Comparison of ENCODE assay signal across 19 cellular contexts in the genomic region with DNA sequence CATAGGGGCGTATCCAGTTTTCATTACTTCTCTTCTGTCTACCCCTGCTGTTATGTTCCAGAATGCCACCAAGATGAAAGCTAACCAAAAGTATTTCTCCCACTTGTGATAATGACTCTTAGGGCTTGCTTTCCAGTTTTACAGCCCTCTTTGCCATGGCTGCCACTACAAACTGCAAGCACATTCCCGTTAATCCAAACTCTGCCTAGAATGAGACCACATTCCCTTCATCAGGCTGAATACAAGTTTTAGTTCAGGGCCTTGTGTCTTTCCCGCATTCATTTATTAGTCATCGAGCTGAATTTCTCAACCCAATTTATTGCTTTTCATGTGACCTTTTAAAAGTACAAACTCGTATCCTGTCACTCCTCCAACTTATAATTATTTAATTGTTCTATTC. TPM values are rescaled to one million over a fixed set of nuclear protein-coding genes. Genes with fewer than 3 reads are reported as not detected.
A peak's percentile ranks its signal among the peaks of the same experiment; 100 is the strongest.
DNase-seq lines count a peak whose midpoint lies in the region; ATAC-seq and TF ChIP-seq lines count a peak whose summit lies in the region.
"Had no signal": no experiment of that assay in that cellular context is flagged by ENCODE, and none has a peak within 500 bp of the region (broad histone marks: within the 10 kb centered on the region; RNA-seq: fewer than 3 reads in every experiment).

No MANE protein-coding gene starts in this region.

- DNase-seq in left ventricle myocardium inferior = no peak
- DNase-seq in left ventricle myocardium superior = no peak
- DNase-seq in adipocyte (ENCODE audit: low read depth) = no peak
- no peak for DNase-seq in lung (ENCODE audit: low spot score)
- DNase-seq in tibial artery = no peak
- no peak for DNase-seq in HK-2 (ENCODE audit: unreplicated experiment)
- DNase-seq in left colon = no peak
- no peak for DNase-seq in SKM-1 treated with dmso at 0.1 percent for 144 hours (lab: John Stamatoyannopoulos, UW; ENCODE audit: unreplicated experiment)
- DNase-seq: activated CD4-positive, alpha-beta T cell treated with anti-CD3 and anti-CD28 coated beads, Interleukin-2, amount 50 U/mL, for 1 hour; AML-193; caudate nucleus; DMS53; NCI-H1092; NCI-H446; Peyer's patch; T-helper 2 cell had no signal

- H3K4me3 ChIP-seq in left ventricle myocardium inferior (peak overlapping the region; percentile 38), adipocyte (ENCODE audit: low read length) (peak overlapping the region; percentile 56), lung (no peak overlapping the region), tibial artery (no peak overlapping the region)
- H3K4me3 ChIP-seq: HAP-1, Peyer's patch, skin epidermis had no signal

- peaks cover 85% of the 10 kb centered on the region for H3K4me1 ChIP-seq in left ventricle myocardium inferior
- peaks cover 51% of the 10 kb centered on the region for H3K4me1 ChIP-seq in adipocyte (ENCODE audit: control insufficient read depth, insufficient read depth, low read length)
- H3K4me1 ChIP-seq in lung (ENCODE audit: control insufficient read depth in 2 of 2, insufficient read depth in 2 of 2, low read length in 2 of 2) = peaks cover 2 to 15% of the 10 kb centered on the region in 2 donors
- no peaks in the 10 kb centered on the region for H3K4me1 ChIP-seq in tibial artery
- H3K4me1 ChIP-seq: Peyer's patch had no signal

- peak overlapping the region; percentile 78 for H3K9ac ChIP-seq in adipocyte (ENCODE audit: low read length)

- ATAC-seq in left ventricle myocardium superior (no peak), lung (ENCODE audit: insufficient read depth, low FRiP score) (peak; percentile 53), left colon (no peak)

- H3K27ac ChIP-seq in left ventricle myocardium inferior (replicated peaks) = peak overlapping the region; percentile 85
- H3K27ac ChIP-seq in lung (ENCODE audit: low read depth in 1 of 2, low read length in 1 of 2) = peak overlapping the region in 1 of 2 donors; percentile 53
- no peak overlapping the region for H3K27ac ChIP-seq in tibial artery
- H3K27ac ChIP-seq: epithelial cell of prostate, Peyer's patch had no signal

- WGBS in lung, 2 donors = 56 to 79% methylated on average over 5 of the region's 5 CpGs

- TF ChIP-seq CTCF in left ventricle myocardium inferior (IDR thresholded peaks at IDR 0.05; ENCODE audit: borderline replicate concordance) (no peak), lung (IDR thresholded peaks at IDR 0.05; ENCODE audit: control extremely low read depth, extremely low read depth) (no peak), tibial artery (IDR thresholded peaks at IDR 0.05) (no peak)

- H3K9me3 ChIP-seq in left ventricle myocardium inferior (replicated peaks) (peaks cover 12% of the 10 kb centered on the region), adipocyte (ENCODE audit: control insufficient read depth, low read length) (peaks cover 12% of the 10 kb centered on the region), lung (ENCODE audit: control insufficient read depth in 2 of 2, insufficient read depth in 1 of 2, low read length in 1 of 2) (no peaks in the 10 kb centered on the region), tibial artery (peaks cover 0 to 2% (median 0%) of the 10 kb centered on the region in 3 donors)
- H3K9me3 ChIP-seq: HAP-1, Peyer's patch had no signal

- intact Hi-C loops in left ventricle myocardium inferior (cut with micrococcal nuclease) (no loop called here), left ventricle myocardium superior (cut with micrococcal nuclease) (no loop called here), tibial artery (cut with DNase I; ENCODE audit: low total_unique reads) (no loop called here), left colon (cut with DNase I, micrococcal nuclease) (no loop called here)

- H3K27me3 ChIP-seq in left ventricle myocardium inferior (ENCODE audit: low read depth) (no peaks in the 10 kb centered on the region), adipocyte (replicated peaks; ENCODE audit: control insufficient read depth, insufficient read depth, low read length) (no peaks in the 10 kb centered on the region), lung (ENCODE audit: control insufficient read depth, insufficient read depth) (no peaks in the 10 kb centered on the region), tibial artery (no peaks in the 10 kb centered on the region)
- H3K27me3 ChIP-seq: Peyer's patch had no signal

- H3K36me3 ChIP-seq in left ventricle myocardium inferior (peaks cover 9% of the 10 kb centered on the region), adipocyte (ENCODE audit: control insufficient read depth, insufficient read depth, low read length, severe bottlenecking) (no peaks in the 10 kb centered on the region), lung (ENCODE audit: control insufficient read depth in 2 of 2, insufficient read depth in 2 of 2, low read length in 2 of 2) (no peaks in the 10 kb centered on the region), tibial artery (no peaks in the 10 kb centered on the region)
- H3K36me3 ChIP-seq: HAP-1, Peyer's patch had no signal

RNA-seq across cellular contexts. Expression of a gene that starts 23.5 kb away (rescaled TPM):
- total RNA-seq in left ventricle myocardium inferior (1,018 TPM), left ventricle myocardium superior (1,393 TPM), lung (100 to 1,000 TPM; 155 to 726 TPM), left colon (10 to 100 TPM; 18.0 to 27.4 TPM)
- 10 to 100 TPM; 40.1 to 73.8 TPM for polyA plus RNA-seq in lung

Comparison
In these comparisons a context has a peak if more than half of its experiments do, and no peak if none do; other contexts are left out.
1. H3K4me3 ChIP-seq: peak in left ventricle myocardium inferior (single experiment) and adipocyte (single experiment); none in lung (single experiment) and tibial artery (0 of 2).
2. RNA of a gene that starts 23.5 kb away (total RNA-seq): 1,393 TPM in left ventricle myocardium superior (single experiment), 1,018 TPM in left ventricle myocardium inferior (single experiment) and 155 to 726 TPM in lung; 18.0 to 27.4 TPM in left colon; every median in the first group is over 4 times any median in the second.